8 cellular contexts compared by ENCODE assay signal in genomic region chr10:103661198-103661950, GRCh38.
DNase-seq lines count a peak whose midpoint lies in the region; ATAC-seq and TF ChIP-seq lines count a peak whose summit lies in the region.

No MANE protein-coding gene starts in this region.

- H3K27me3 ChIP-seq in kidney epithelial cell (ENCODE audit: control insufficient read depth, insufficient read depth, low read length): no peaks in the 10 kb centered on the region

- peaks cover 44% of the 10 kb centered on the region for H3K36me3 Mint-ChIP-seq in HFFc6 (ENCODE audit: low read depth)
- peaks cover 26% of the 10 kb centered on the region for H3K36me3 Mint-ChIP-seq in T-helper 2 cell treated with Interferon-gamma antibody and Interleukin-4, amounts not matched to agents 5 μg/mL and 100 μg/mL, for 36 hours (ENCODE audit: low read depth)

- ATAC-seq in HG02884 (IDR thresholded peaks at IDR 0.05; ENCODE audit: unreplicated experiment): no peak

- H3K4me3 ChIP-seq in cardiac fibroblast (replicated peaks in 1 of 2; ENCODE audit: low read depth in 2 of 2, low read length in 2 of 2): peak overlapping the region; percentile 66 to 69
- peak overlapping the region; percentile 48 for H3K4me3 ChIP-seq in kidney epithelial cell (ENCODE audit: low read depth, low read length)

- H3K27ac Mint-ChIP-seq in HFFc6: peak overlapping the region; percentile 88
- peak overlapping the region; percentile 45 for H3K27ac Mint-ChIP-seq in T-helper 2 cell treated with Interferon-gamma antibody and Interleukin-4, amounts not matched to agents 5 μg/mL and 100 μg/mL, for 36 hours

- DNase-seq in AML-193 (lab: John Stamatoyannopoulos, UW) (peak; percentile 50 to 51), HFFc6 (peak; percentile 88), cardiac fibroblast (ENCODE audit: low read depth in 2 of 2) (peak; percentile 86 to 96), kidney epithelial cell (ENCODE audit: low read depth) (peak; percentile 53), D341Med (ENCODE audit: low spot score) (no peak)
- peak; percentile 22 for DNase-seq in T-helper 2 cell treated with Interferon-gamma antibody and Interleukin-4, amounts not matched to agents 5 μg/mL and 100 μg/mL, for 36 hours (ENCODE audit: low spot score)
- peak; percentile 48 for DNase-seq in stimulated activated CD4-positive, alpha-beta T cell treated with anti-CD3 and anti-CD28 coated beads, Interleukin-4, amount 100 ng/mL, for 1 hour

- H3K36me3 ChIP-seq in kidney epithelial cell (ENCODE audit: control insufficient read depth, insufficient read depth, low read length): no peaks in the 10 kb centered on the region

- H3K4me1 Mint-ChIP-seq in HFFc6 (ENCODE audit: low read depth): peaks cover 66% of the 10 kb centered on the region
- peaks cover 10% of the 10 kb centered on the region for H3K4me1 Mint-ChIP-seq in T-helper 2 cell treated with Interferon-gamma antibody and Interleukin-4, amounts not matched to agents 5 μg/mL and 100 μg/mL, for 36 hours (ENCODE audit: low read depth)

- H3K27me3 Mint-ChIP-seq in HFFc6 (ENCODE audit: insufficient read depth): peaks cover 12% of the 10 kb centered on the region
- H3K27me3 Mint-ChIP-seq in T-helper 2 cell treated with Interferon-gamma antibody and Interleukin-4, amounts not matched to agents 5 μg/mL and 100 μg/mL, for 36 hours (ENCODE audit: low read depth): no peaks in the 10 kb centered on the region

- TF ChIP-seq CTCF in HFFc6 (IDR thresholded peaks at IDR 0.05): peak; percentile 61
- TF ChIP-seq CTCF in cardiac fibroblast (IDR thresholded peaks at IDR 0.05; ENCODE audit: low read depth, low read length): no peak
- TF ChIP-seq CTCF in kidney epithelial cell (IDR thresholded peaks at IDR 0.05; ENCODE audit: insufficient read depth, low read length, poor library complexity, severe bottlenecking): no peak

- H3K4me3 Mint-ChIP-seq in HFFc6: peak overlapping the region; percentile 94
- H3K4me3 Mint-ChIP-seq in T-helper 2 cell treated with Interferon-gamma antibody and Interleukin-4, amounts not matched to agents 5 μg/mL and 100 μg/mL, for 36 hours: peak overlapping the region; percentile 67

- H3K9me3 Mint-ChIP-seq in HFFc6: no peaks in the 10 kb centered on the region
- peaks cover 12% of the 10 kb centered on the region for H3K9me3 Mint-ChIP-seq in T-helper 2 cell treated with Interferon-gamma antibody and Interleukin-4, amounts not matched to agents 5 μg/mL and 100 μg/mL, for 36 hours
